In the genomic region with DNA sequence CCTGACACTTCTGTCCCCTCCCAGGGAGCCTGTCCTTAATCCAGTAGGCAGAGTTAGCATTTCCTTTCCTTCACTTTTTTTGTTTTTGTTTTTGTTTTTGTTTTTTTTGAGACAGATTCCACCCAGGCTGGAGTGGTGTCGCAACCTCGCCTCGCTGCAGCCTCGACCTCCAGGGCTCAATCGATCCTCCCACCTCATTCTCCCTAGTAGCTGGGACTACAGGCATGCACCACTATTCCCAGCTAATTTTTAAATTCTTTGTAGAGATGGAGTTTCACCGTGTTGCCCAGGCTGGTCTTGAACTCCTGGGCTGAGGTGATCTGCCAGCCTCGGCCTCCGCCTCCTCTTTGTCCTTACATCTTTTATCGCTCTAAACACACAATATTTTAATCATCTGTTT, we compare ENCODE assay signal across 15 cellular contexts. TPM values are rescaled to one million over a fixed set of nuclear protein-coding genes. Genes with fewer than 3 reads are reported as not detected.
DNase-seq lines count a peak whose midpoint lies in the region; ATAC-seq and TF ChIP-seq lines count a peak whose summit lies in the region.
"Had no signal": no experiment of that assay in that cellular context is flagged by ENCODE, and none has a peak within 500 bp of the region (broad histone marks: within the 10 kb centered on the region; RNA-seq: fewer than 3 reads in every experiment).

No MANE protein-coding gene starts in this region.

- no peak overlapping the region for H3K4ac ChIP-seq in neuronal stem cell (ENCODE audit: low read length)

- no peaks in the 10 kb centered on the region for H3K9me2 ChIP-seq in PC-3 (replicated peaks; ENCODE audit: low read length)

- no peak overlapping the region for H3K23ac ChIP-seq in neuronal stem cell (ENCODE audit: low read depth, low read length, poor library complexity)

- peaks cover 16% of the 10 kb centered on the region; the same call in 1 of the 2 replicates for H4K20me1 ChIP-seq in PC-3 (ENCODE audit: low read length)

- intact Hi-C loops in activated naive CD4-positive, alpha-beta T cell treated with anti-CD3 and anti-CD28 coated beads for 36 hours (cut with micrococcal nuclease), result no loop called here
- intact Hi-C loops in activated T-helper 1 cell treated with anti-CD3 and anti-CD28 coated beads, Interleukin-12 subunit alpha, Interleukin-12 subunit beta, Interleukin-2, Interleukin-4 antibody, amounts not matched to agents 30 ng/mL and 10 ng/mL and 1 ng/mL, durations not matched to agents 14 hours and 24 hours and 36 hours (cut with micrococcal nuclease), result no loop called here
- intact Hi-C loops in PC-3 (cut with micrococcal nuclease), result no loop called here

- H2AK5ac ChIP-seq in neuronal stem cell (ENCODE audit: low read depth, low read length), result no peak overlapping the region

- no TSS peak for BruUV-seq in PC-3 (replicated peaks; lab: Mats Ljungman, UMichigan)

- no peaks in the 10 kb centered on the region for H3K27me3 Mint-ChIP-seq in activated naive CD4-positive, alpha-beta T cell treated with anti-CD3 and anti-CD28 coated beads for 36 hours (ENCODE audit: low read depth)
- no peaks in the 10 kb centered on the region for H3K27me3 Mint-ChIP-seq in activated T-helper 1 cell treated with anti-CD3 and anti-CD28 coated beads, Interleukin-12 subunit alpha, Interleukin-12 subunit beta, Interleukin-2, Interleukin-4 antibody, amounts not matched to agents 30 ng/mL and 10 ng/mL and 1 ng/mL, durations not matched to agents 14 hours and 24 hours and 36 hours (ENCODE audit: insufficient read depth)
- H3K27me3 Mint-ChIP-seq in type B pancreatic cell, result peaks cover 17% of the 10 kb centered on the region

- H2BK12ac ChIP-seq in neuronal stem cell (ENCODE audit: low read length), result no peak overlapping the region

- H3K36me3 ChIP-seq in liver (ENCODE audit: control insufficient read depth in 4 of 4, insufficient read depth in 3 of 4, low read depth in 1 of 4, low read length in 3 of 4) (no peaks in the 10 kb centered on the region), PC-3 (ENCODE audit: low read depth, low read length) (no peaks in the 10 kb centered on the region), neuronal stem cell (replicated peaks in 1 of 2; ENCODE audit: control insufficient read depth in 2 of 2, insufficient read depth in 2 of 2, low read length in 2 of 2) (peaks cover 0 to 29% of the 10 kb centered on the region in 2 donors)

- peaks cover 21% of the 10 kb centered on the region for H3K79me1 ChIP-seq in neuronal stem cell (ENCODE audit: low read depth, low read length)

- peaks cover 21 to 69% (median 53%) of the 10 kb centered on the region in 4 donors for H3K4me1 ChIP-seq in liver (ENCODE audit: control insufficient read depth in 4 of 4, insufficient read depth in 4 of 4, low read length in 3 of 4)
- peaks cover 27% of the 10 kb centered on the region for H3K4me1 ChIP-seq in PC-3 (ENCODE audit: insufficient read depth, low read length)
- H3K4me1 ChIP-seq in neuronal stem cell (ENCODE audit: control insufficient read depth in 2 of 2, insufficient read depth in 1 of 2, low read depth in 1 of 2, low read length in 2 of 2), result peaks cover 20 to 23% of the 10 kb centered on the region in 2 donors

- POLR2A ChIA-PET in PC-3 (lab: Charles Lee; ENCODE audit: unreplicated experiment), result no interaction called here

- no peak overlapping the region for H3K14ac ChIP-seq in neuronal stem cell (ENCODE audit: low read length)

- H3K9me3 Mint-ChIP-seq in activated naive CD4-positive, alpha-beta T cell treated with anti-CD3 and anti-CD28 coated beads for 36 hours, result no peaks in the 10 kb centered on the region
- H3K9me3 Mint-ChIP-seq in activated T-helper 1 cell treated with anti-CD3 and anti-CD28 coated beads, Interleukin-12 subunit alpha, Interleukin-12 subunit beta, Interleukin-2, Interleukin-4 antibody, amounts not matched to agents 30 ng/mL and 10 ng/mL and 1 ng/mL, durations not matched to agents 14 hours and 24 hours and 36 hours, result no peaks in the 10 kb centered on the region
- no peaks in the 10 kb centered on the region for H3K9me3 Mint-ChIP-seq in type B pancreatic cell

- H3K18ac ChIP-seq in neuronal stem cell (ENCODE audit: low read length), result no peak overlapping the region

- no peak overlapping the region for H2BK120ac ChIP-seq in neuronal stem cell (ENCODE audit: low read depth, low read length)

- TF ChIP-seq CTCF in liver (IDR thresholded peaks at IDR 0.05; ENCODE audit: low read depth, low read length, missing input control), result no peak
- TF ChIP-seq CTCF in type B pancreatic cell (conservative IDR thresholded peaks at IDR 0.05), result no peak
- no peak for TF ChIP-seq CTCF in PC-3 (conservative IDR thresholded peaks at IDR 0.05; ENCODE audit: low read depth, low read length)

- CTCF ChIA-PET in activated naive CD4-positive, alpha-beta T cell treated with anti-CD3 and anti-CD28 coated beads for 36 hours (lab: Charles Lee), result interaction anchor here (0.9 to 2.6 kb wide), 3 partner anchors 18 to 39 kb away, joined by 3 to 14 read pairs (median 3); no protein-coding TSS in a partner anchor
- CTCF ChIA-PET in PC-3 (lab: Charles Lee), result no interaction called here

- H3K27ac ChIP-seq in liver (ENCODE audit: low read depth in 1 of 2, low read length in 2 of 2) (peak overlapping the region; percentile 90 to 98), PC-3 (ENCODE audit: low read length) (no peak overlapping the region), neuronal stem cell (replicated peaks; ENCODE audit: low read length) (no peak overlapping the region)
- H3K27ac ChIP-seq: foreskin keratinocyte, SJSA1 had no signal

- peak overlapping the region; percentile 23 for H3K4me3 Mint-ChIP-seq in activated naive CD4-positive, alpha-beta T cell treated with anti-CD3 and anti-CD28 coated beads for 36 hours
- peak overlapping the region; percentile 95 for H3K4me3 Mint-ChIP-seq in activated T-helper 1 cell treated with anti-CD3 and anti-CD28 coated beads, Interleukin-12 subunit alpha, Interleukin-12 subunit beta, Interleukin-2, Interleukin-4 antibody, amounts not matched to agents 30 ng/mL and 10 ng/mL and 1 ng/mL, durations not matched to agents 14 hours and 24 hours and 36 hours
- peak overlapping the region; percentile 61 for H3K4me3 Mint-ChIP-seq in type B pancreatic cell

- no peak overlapping the region for H2BK5ac ChIP-seq in neuronal stem cell (ENCODE audit: low read length)

- H3K4me3 ChIP-seq in liver (ENCODE audit: low read depth in 1 of 3, low read length in 3 of 3) (no peak overlapping the region), PC-3 (ENCODE audit: low read length) (no peak overlapping the region), neuronal stem cell (ENCODE audit: low read length in 2 of 2) (no peak overlapping the region)
- H3K4me3 ChIP-seq: HAP-1, SJSA1 had no signal

- H3K36me3 Mint-ChIP-seq in activated naive CD4-positive, alpha-beta T cell treated with anti-CD3 and anti-CD28 coated beads for 36 hours (ENCODE audit: low read depth), result peaks cover 17% of the 10 kb centered on the region
- peaks cover 29% of the 10 kb centered on the region for H3K36me3 Mint-ChIP-seq in activated T-helper 1 cell treated with anti-CD3 and anti-CD28 coated beads, Interleukin-12 subunit alpha, Interleukin-12 subunit beta, Interleukin-2, Interleukin-4 antibody, amounts not matched to agents 30 ng/mL and 10 ng/mL and 1 ng/mL, durations not matched to agents 14 hours and 24 hours and 36 hours (ENCODE audit: low read depth)
- H3K36me3 Mint-ChIP-seq in type B pancreatic cell, result peaks cover 10% of the 10 kb centered on the region

- DNase-seq in activated naive CD4-positive, alpha-beta T cell treated with anti-CD3 and anti-CD28 coated beads for 36 hours, result no peak
- DNase-seq in activated naive CD4-positive, alpha-beta T cell treated with Interleukin-2 at 50 U/mL for 16 hours, result no peak
- no peak for DNase-seq in activated T-helper 1 cell treated with anti-CD3 and anti-CD28 coated beads, Interleukin-12 subunit alpha, Interleukin-12 subunit beta, Interleukin-2, Interleukin-4 antibody, amounts not matched to agents 30 ng/mL and 10 ng/mL and 1 ng/mL, durations not matched to agents 14 hours and 24 hours and 36 hours (ENCODE audit: low spot score)
- no peak for DNase-seq in type B pancreatic cell (ENCODE audit: extremely low spot score, unreplicated experiment)
- no peak for DNase-seq in PC-3
- DNase-seq in NCI-H1694 treated with DMSO at 0.1 percent for 48 hours (lab: John Stamatoyannopoulos, UW), result no peak
- DNase-seq in neuronal stem cell (ENCODE audit: low spot score), result no peak
- DNase-seq: foreskin keratinocyte, NCI-H1436, NCI-H774 had no signal

- H3F3A ChIP-seq in PC-3 (ENCODE audit: low read length, unreplicated experiment), result no peaks in the 10 kb centered on the region

- H4K91ac ChIP-seq in neuronal stem cell (ENCODE audit: low read depth, low read length, poor library complexity), result no peak overlapping the region

- H3K4me1 Mint-ChIP-seq in activated naive CD4-positive, alpha-beta T cell treated with anti-CD3 and anti-CD28 coated beads for 36 hours (ENCODE audit: low read depth), result peaks cover 64% of the 10 kb centered on the region
- peaks cover 66% of the 10 kb centered on the region for H3K4me1 Mint-ChIP-seq in activated T-helper 1 cell treated with anti-CD3 and anti-CD28 coated beads, Interleukin-12 subunit alpha, Interleukin-12 subunit beta, Interleukin-2, Interleukin-4 antibody, amounts not matched to agents 30 ng/mL and 10 ng/mL and 1 ng/mL, durations not matched to agents 14 hours and 24 hours and 36 hours (ENCODE audit: low read depth)
- peaks cover 15% of the 10 kb centered on the region for H3K4me1 Mint-ChIP-seq in type B pancreatic cell (ENCODE audit: unreplicated experiment)

- no peaks in the 10 kb centered on the region for H3K27me3 ChIP-seq in liver (ENCODE audit: control insufficient read depth in 4 of 4, insufficient read depth in 4 of 4, low read length in 3 of 4)
- H3K27me3 ChIP-seq in PC-3 (ENCODE audit: low read length), result no peaks in the 10 kb centered on the region
- H3K27me3 ChIP-seq in neuronal stem cell (ENCODE audit: control insufficient read depth in 3 of 3, insufficient read depth in 3 of 3, low read depth in 1 of 3, low read length in 3 of 3), result no peaks in the 10 kb centered on the region
- H3K27me3 ChIP-seq: foreskin keratinocyte, SJSA1 had no signal

- WGBS in liver, result 51% methylated on average over 9 of the region's 9 CpGs
- 100% methylated on average over 1 of the region's 9 CpGs; no CpG with 5 or more reads in 1 of the 2 donors for WGBS in neuronal stem cell (ENCODE audit: extremely low coverage in 2 of 2, insufficient read length in 2 of 2, insufficient replicate concordance in 1 of 2), 2 donors

- TF ChIP-seq RAD21 in liver (IDR thresholded peaks at IDR 0.05), result no peak

- H3K9me3 ChIP-seq in liver (ENCODE audit: control insufficient read depth in 4 of 4, low read length in 3 of 4) (no peaks in the 10 kb centered on the region), PC-3 (ENCODE audit: low read length) (no peaks in the 10 kb centered on the region), neuronal stem cell (replicated peaks in 1 of 2; ENCODE audit: control insufficient read depth in 2 of 2, insufficient read depth in 1 of 2, low read depth in 1 of 2, low read length in 2 of 2) (no peaks in the 10 kb centered on the region)
- H3K9me3 ChIP-seq: HAP-1 had no signal

- H3K79me2 ChIP-seq in PC-3 (ENCODE audit: low read length), result peaks cover 65% of the 10 kb centered on the region

- H3K4me2 ChIP-seq in PC-3 (ENCODE audit: low read length) (no peak overlapping the region), neuronal stem cell (ENCODE audit: insufficient read depth, low read length, poor library complexity, severe bottlenecking) (no peak overlapping the region)

- H3K9ac ChIP-seq in liver (ENCODE audit: low read depth in 1 of 2, low read length in 2 of 2), result no peak overlapping the region
- H3K9ac ChIP-seq in PC-3 (ENCODE audit: low read length), result no peak overlapping the region
- no peak overlapping the region for H3K9ac ChIP-seq in neuronal stem cell (ENCODE audit: low read depth, low read length, poor library complexity)

- no peak overlapping the region for H4K8ac ChIP-seq in neuronal stem cell (ENCODE audit: low read depth, low read length)

- no peak for ATAC-seq in PC-3
- ATAC-seq: foreskin keratinocyte had no signal

- H2AFZ ChIP-seq in PC-3 (ENCODE audit: low read length), result no peak overlapping the region
- H2AFZ ChIP-seq in neuronal stem cell (ENCODE audit: low read length), result no peak overlapping the region

- H2BK15ac ChIP-seq in neuronal stem cell (ENCODE audit: low read length), result no peak overlapping the region

- peak overlapping the region; percentile 71 for H3K27ac Mint-ChIP-seq in activated naive CD4-positive, alpha-beta T cell treated with anti-CD3 and anti-CD28 coated beads for 36 hours
- peak overlapping the region; percentile 65 for H3K27ac Mint-ChIP-seq in activated T-helper 1 cell treated with anti-CD3 and anti-CD28 coated beads, Interleukin-12 subunit alpha, Interleukin-12 subunit beta, Interleukin-2, Interleukin-4 antibody, amounts not matched to agents 30 ng/mL and 10 ng/mL and 1 ng/mL, durations not matched to agents 14 hours and 24 hours and 36 hours
- H3K27ac Mint-ChIP-seq in type B pancreatic cell, result peak overlapping the region; percentile 79

RNA-seq across cellular contexts. Expression of gene NHERF1, which starts 4.0 kb away (rescaled TPM):
- total RNA-seq in activated naive CD4-positive, alpha-beta T cell treated with anti-CD3 and anti-CD28 coated beads for 36 hours, result 10 to 100 TPM; 70.8 to 77.6 TPM
- total RNA-seq in activated T-helper 1 cell treated with anti-CD3 and anti-CD28 coated beads, Interleukin-12 subunit alpha, Interleukin-12 subunit beta, Interleukin-2, Interleukin-4 antibody, amounts not matched to agents 30 ng/mL and 10 ng/mL and 1 ng/mL, durations not matched to agents 14 hours and 24 hours and 36 hours, result 142 and 153 TPM in 2 replicates
- 10 to 100 TPM; 38.1 to 84.1 TPM for total RNA-seq in liver
- polyA plus RNA-seq in liver, result 100 to 1,000 TPM; 105 to 160 TPM
- total RNA-seq in type B pancreatic cell (ENCODE audit: low replicate concordance), result 86.9 and 157 TPM in 2 replicates
- total RNA-seq in PC-3 (2014; rRNA removed), result 75.0 and 116 TPM in 2 replicates
- 67.4 TPM for polyA plus RNA-seq in neuronal stem cell (2013, experiment 1 of 2)
- 67.1 TPM for polyA plus RNA-seq in neuronal stem cell (2013, experiment 2 of 2)

RNA-seq across cellular contexts. Expression of gene RAB37, which starts 15.4 kb away (rescaled TPM):
- 1 to 10 TPM; 2.1 to 2.3 TPM for total RNA-seq in activated naive CD4-positive, alpha-beta T cell treated with anti-CD3 and anti-CD28 coated beads for 36 hours
- 6.0 and 6.1 TPM in 2 replicates for total RNA-seq in activated T-helper 1 cell treated with anti-CD3 and anti-CD28 coated beads, Interleukin-12 subunit alpha, Interleukin-12 subunit beta, Interleukin-2, Interleukin-4 antibody, amounts not matched to agents 30 ng/mL and 10 ng/mL and 1 ng/mL, durations not matched to agents 14 hours and 24 hours and 36 hours
- 1 to 10 TPM; 5.1 to 5.3 TPM for total RNA-seq in liver
- 1 to 10 TPM; 5.9 to 8.8 TPM for polyA plus RNA-seq in liver
- total RNA-seq in type B pancreatic cell (ENCODE audit: low replicate concordance), result 3.4 and 4.2 TPM in 2 replicates
- total RNA-seq in PC-3 (2014; rRNA removed), result 0.17 and 0.66 TPM in 2 replicates
- polyA plus RNA-seq in neuronal stem cell (2013, experiment 1 of 2), result 1.6 TPM
- 1.4 TPM for polyA plus RNA-seq in neuronal stem cell (2013, experiment 2 of 2)
- total RNA-seq: Daoy, foreskin keratinocyte, kidney epithelial cell had no signal
- polyA plus RNA-seq: foreskin keratinocyte had no signal

RNA-seq across cellular contexts. Expression of gene NAT9, which starts 23.7 kb away (rescaled TPM):
- 10 to 100 TPM; 42.1 to 43.9 TPM for total RNA-seq in activated naive CD4-positive, alpha-beta T cell treated with anti-CD3 and anti-CD28 coated beads for 36 hours
- total RNA-seq in activated T-helper 1 cell treated with anti-CD3 and anti-CD28 coated beads, Interleukin-12 subunit alpha, Interleukin-12 subunit beta, Interleukin-2, Interleukin-4 antibody, amounts not matched to agents 30 ng/mL and 10 ng/mL and 1 ng/mL, durations not matched to agents 14 hours and 24 hours and 36 hours, result 69.0 and 70.8 TPM in 2 replicates
- total RNA-seq in liver (10 to 100 TPM in 1 of 2 donors, 1 to 10 TPM in 1; 8.1 to 25.5 TPM), type B pancreatic cell (ENCODE audit: low replicate concordance) (54.7 and 67.2 TPM in 2 replicates), PC-3 (2014; rRNA removed) (47.2 and 55.4 TPM in 2 replicates)
- polyA plus RNA-seq in liver, result 10 to 100 TPM; 15.7 to 18.4 TPM
- polyA plus RNA-seq in neuronal stem cell (2013, experiment 1 of 2), result 38.7 TPM
- polyA plus RNA-seq in neuronal stem cell (2013, experiment 2 of 2), result 39.5 TPM

RNA-seq across cellular contexts. Expression of gene CD300LF, which starts 39.7 kb away (rescaled TPM):
- total RNA-seq in activated naive CD4-positive, alpha-beta T cell treated with anti-CD3 and anti-CD28 coated beads for 36 hours, result not detected
- not detected in 2 replicates for total RNA-seq in activated T-helper 1 cell treated with anti-CD3 and anti-CD28 coated beads, Interleukin-12 subunit alpha, Interleukin-12 subunit beta, Interleukin-2, Interleukin-4 antibody, amounts not matched to agents 30 ng/mL and 10 ng/mL and 1 ng/mL, durations not matched to agents 14 hours and 24 hours and 36 hours
- total RNA-seq in liver (1 to 10 TPM; 1.5 to 1.9 TPM), type B pancreatic cell (ENCODE audit: low replicate concordance) (0.19 TPM in 1 of 2 replicates, not detected in the other), PC-3 (2014; rRNA removed) (not detected in 2 replicates)
- polyA plus RNA-seq in liver, result under 1 TPM; 0.13 to 0.55 TPM
- polyA plus RNA-seq in neuronal stem cell (2013, experiment 1 of 2), result not detected
- not detected for polyA plus RNA-seq in neuronal stem cell (2013, experiment 2 of 2)
- total RNA-seq: Daoy, foreskin keratinocyte, kidney epithelial cell, SJSA1 had no signal
- polyA plus RNA-seq: foreskin keratinocyte had no signal

Comparison
In these comparisons a context has a peak if more than half of its experiments do, and no peak if none do; other contexts are left out.
1. H3K4me3 Mint-ChIP-seq: peak in every context shown above with its lines; median percentile 95 in activated T-helper 1 cell treated with anti-CD3 and anti-CD28 coated beads, Interleukin-12 subunit alpha, Interleukin-12 subunit beta, Interleukin-2, Interleukin-4 antibody, amounts not matched to agents 30 ng/mL and 10 ng/mL and 1 ng/mL, durations not matched to agents 14 hours and 24 hours and 36 hours; 61 in type B pancreatic cell; 23 in activated naive CD4-positive, alpha-beta T cell treated with anti-CD3 and anti-CD28 coated beads for 36 hours.
2. H3K27ac ChIP-seq: peak in liver (2 of 2); none in PC-3 (single experiment) and neuronal stem cell (single experiment).
3. Peak in every context shown above with its lines, with median percentiles within 50 percentile points of each other: H3K27ac Mint-ChIP-seq.